ENCODE assay signal across 8 cellular contexts in genomic region chr1:174963547-174964125, GRCh38. TPM values are rescaled to one million over a fixed set of nuclear protein-coding genes. Genes with fewer than 3 reads are reported as not detected.
DNase-seq lines count a peak whose midpoint lies in the region; ATAC-seq lines count a peak whose summit lies in the region.

No MANE protein-coding gene starts in this region.

- peaks cover 47% of the 10 kb centered on the region for H3K4me1 Mint-ChIP-seq in activated CD4-positive, alpha-beta T cell treated with anti-CD3 and anti-CD28 coated beads for 36 hours
- H3K4me1 Mint-ChIP-seq in stimulated activated effector memory CD8-positive, alpha-beta T cell treated with anti-CD3 and anti-CD28 coated beads, Interleukin-12 subunit alpha, Interleukin-12 subunit beta, amount 100 ng/mL, for 72 hours, result peaks cover 38% of the 10 kb centered on the region

- H3K9me3 Mint-ChIP-seq in activated CD4-positive, alpha-beta T cell treated with anti-CD3 and anti-CD28 coated beads for 36 hours (ENCODE audit: low read depth), result no peaks in the 10 kb centered on the region
- H3K9me3 Mint-ChIP-seq in stimulated activated effector memory CD8-positive, alpha-beta T cell treated with anti-CD3 and anti-CD28 coated beads, Interleukin-12 subunit alpha, Interleukin-12 subunit beta, amount 100 ng/mL, for 72 hours, result no peaks in the 10 kb centered on the region

- no peak overlapping the region for H3K4me3 Mint-ChIP-seq in activated CD4-positive, alpha-beta T cell treated with anti-CD3 and anti-CD28 coated beads for 36 hours
- peak overlapping the region; percentile 72 for H3K4me3 Mint-ChIP-seq in stimulated activated effector memory CD8-positive, alpha-beta T cell treated with anti-CD3 and anti-CD28 coated beads, Interleukin-12 subunit alpha, Interleukin-12 subunit beta, amount 100 ng/mL, for 72 hours

- peak overlapping the region; percentile 92 for H3K27ac Mint-ChIP-seq in activated CD4-positive, alpha-beta T cell treated with anti-CD3 and anti-CD28 coated beads for 36 hours
- H3K27ac Mint-ChIP-seq in stimulated activated effector memory CD8-positive, alpha-beta T cell treated with anti-CD3 and anti-CD28 coated beads, Interleukin-12 subunit alpha, Interleukin-12 subunit beta, amount 100 ng/mL, for 72 hours, result peak overlapping the region; percentile 84

- no peak for DNase-seq in activated CD4-positive, alpha-beta T cell treated with anti-CD3 and anti-CD28 coated beads for 36 hours
- no peak for DNase-seq in activated CD4-positive, alpha-beta T cell treated with anti-CD3 and anti-CD28 coated beads, Interleukin-2, amount 50 U/mL, for 1 hour
- DNase-seq in NCI-H2171 treated with DMSO at 0.1 percent for 48 hours (lab: John Stamatoyannopoulos, UW) (peak; percentile 62), epithelial cell of prostate (ENCODE audit: low read depth, low spot score) (no peak), NOMO-1 treated with DMSO at 0.1 percent for 48 hours (lab: John Stamatoyannopoulos, UW; ENCODE audit: unreplicated experiment) (no peak)
- no peak for DNase-seq in stimulated activated effector memory CD8-positive, alpha-beta T cell treated with anti-CD3 and anti-CD28 coated beads, Interleukin-12 subunit alpha, Interleukin-12 subunit beta, amount 100 ng/mL, for 72 hours (ENCODE audit: low spot score in 2 of 2)

- intact Hi-C loops in activated CD4-positive, alpha-beta T cell treated with anti-CD3 and anti-CD28 coated beads for 36 hours (cut with DNase I, micrococcal nuclease), result loop anchor here (1.0 to 10.0 kb wide), 5 partner anchors 15 to 809 kb away; partner anchors contain the start of genes CACYBP (in 2 of the 2) and RABGAP1L (in 1 of the 2)

- ATAC-seq in activated CD4-positive, alpha-beta T cell treated with anti-CD3 and anti-CD28 coated beads for 36 hours, result no peak
- ATAC-seq in stimulated activated effector memory CD8-positive, alpha-beta T cell treated with anti-CD3 and anti-CD28 coated beads, Interleukin-12 subunit alpha, Interleukin-12 subunit beta, amount 100 ng/mL, for 72 hours, result no peak
- no peak for ATAC-seq in activated CD4-positive, CD25-positive, alpha-beta regulatory T cell treated with anti-CD3 and anti-CD28 coated beads, Interleukin-2, amount 50 U/mL, for 24 hours
- no peak for ATAC-seq in HG03571 (IDR thresholded peaks at IDR 0.05; ENCODE audit: unreplicated experiment)

- no peaks in the 10 kb centered on the region for H3K36me3 Mint-ChIP-seq in activated CD4-positive, alpha-beta T cell treated with anti-CD3 and anti-CD28 coated beads for 36 hours (ENCODE audit: low read depth)
- H3K36me3 Mint-ChIP-seq in stimulated activated effector memory CD8-positive, alpha-beta T cell treated with anti-CD3 and anti-CD28 coated beads, Interleukin-12 subunit alpha, Interleukin-12 subunit beta, amount 100 ng/mL, for 72 hours, result peaks cover 8% of the 10 kb centered on the region

- peak overlapping the region; percentile 65 for H3K27ac ChIP-seq in epithelial cell of prostate

- CTCF ChIA-PET in activated CD4-positive, alpha-beta T cell treated with anti-CD3 and anti-CD28 coated beads for 36 hours (lab: Charles Lee), result interaction anchor here (0.5 to 3.3 kb wide), 8 partner anchors 8 to 155 kb away, joined by 3 to 17 read pairs (median 4); partner anchors contain the start of gene CACYBP

- no peaks in the 10 kb centered on the region for H3K27me3 Mint-ChIP-seq in activated CD4-positive, alpha-beta T cell treated with anti-CD3 and anti-CD28 coated beads for 36 hours

- POLR2A ChIA-PET in activated CD4-positive, alpha-beta T cell treated with anti-CD3 and anti-CD28 coated beads for 36 hours (lab: Charles Lee), result interaction anchor here (0.7 to 0.9 kb wide), 2 partner anchors 34 to 35 kb away, joined by 3 to 5 read pairs; no protein-coding TSS in a partner anchor

RNA-seq across cellular contexts. Expression of gene CACYBP, which starts 36.1 kb away (rescaled TPM):
- 100 to 1,000 TPM; 394 to 452 TPM for total RNA-seq in activated CD4-positive, alpha-beta T cell treated with anti-CD3 and anti-CD28 coated beads for 36 hours

RNA-seq across cellular contexts. Expression of gene MRPS14, which starts 59.6 kb away (rescaled TPM):
- total RNA-seq in activated CD4-positive, alpha-beta T cell treated with anti-CD3 and anti-CD28 coated beads for 36 hours, result 10 to 100 TPM; 38.7 to 43.7 TPM
